In genomic region chr13:65868106-65868505, GRCh38 we compare ENCODE assay signal across 32 cellular contexts.
"Had no signal": no experiment of that assay in that cellular context is flagged by ENCODE, and none has a peak within 500 bp of the region (broad histone marks: within the 10 kb centered on the region; RNA-seq: fewer than 3 reads in every experiment).

No MANE protein-coding gene starts in this region.

- H3K9me3 ChIP-seq: adrenal gland, body of pancreas, esophagus muscularis mucosa, gastrocnemius medialis had no signal

- H3K27ac ChIP-seq: adrenal gland, body of pancreas, esophagus muscularis mucosa, foreskin keratinocyte, gastrocnemius medialis had no signal

- H3K4me1 Mint-ChIP-seq: activated CD4-positive, alpha-beta T cell treated with anti-CD3 and anti-CD28 coated beads for 36 hours; activated CD4-positive, alpha-beta T cell treated with anti-CD3 and anti-CD28 coated beads, Interleukin-2, amount 10 ng/mL, durations not matched to agents 24 days and 14 days; activated CD8-positive, alpha-beta memory T cell treated with anti-CD3 and anti-CD28 coated beads, Interleukin-2, amount 10 ng/mL, durations not matched to agents 7 days and 5 days; activated naive CD4-positive, alpha-beta T cell treated with anti-CD3 and anti-CD28 coated beads, Interleukin-2, amount 50 U/mL, for 24 hours; activated naive CD8-positive, alpha-beta T cell treated with anti-CD3 and anti-CD28 coated beads for 36 hours; activated naive CD8-positive, alpha-beta T cell treated with anti-CD3 and anti-CD28 coated beads, Interleukin-2, amount 50 U/mL, for 24 hours had no signal

- H3K36me3 Mint-ChIP-seq: activated CD4-positive, alpha-beta memory T cell treated with anti-CD3 and anti-CD28 coated beads for 36 hours; activated CD8-positive, alpha-beta memory T cell treated with anti-CD3 and anti-CD28 coated beads, Interleukin-2, amount 10 ng/mL, durations not matched to agents 7 days and 5 days; activated naive CD4-positive, alpha-beta T cell treated with anti-CD3 and anti-CD28 coated beads, Interleukin-2, amount 50 U/mL, for 24 hours; activated naive CD8-positive, alpha-beta T cell treated with anti-CD3 and anti-CD28 coated beads for 36 hours had no signal

- H3K36me3 ChIP-seq: adrenal gland, esophagus muscularis mucosa, gastrocnemius medialis had no signal

- ATAC-seq: activated CD4-positive, alpha-beta T cell treated with anti-CD3 and anti-CD28 coated beads for 36 hours; activated CD8-positive, alpha-beta memory T cell treated with anti-CD3 and anti-CD28 coated beads, Interleukin-2, amount 10 ng/mL, durations not matched to agents 7 days and 5 days; activated CD8-positive, alpha-beta T cell treated with anti-CD3 and anti-CD28 coated beads, Interleukin-2, amount 10 ng/mL, durations not matched to agents 7 days and 5 days; activated naive CD8-positive, alpha-beta T cell treated with anti-CD3 and anti-CD28 coated beads, Interleukin-2, amount 50 U/mL, for 24 hours; body of pancreas; effector memory CD8-positive, alpha-beta T cell; foreskin keratinocyte; gastrocnemius medialis had no signal

- DNase-seq: activated CD4-positive, alpha-beta memory T cell treated with anti-CD3 and anti-CD28 coated beads for 36 hours; activated CD4-positive, alpha-beta T cell treated with anti-CD3 and anti-CD28 coated beads for 36 hours; activated CD4-positive, alpha-beta T cell treated with anti-CD3 and anti-CD28 coated beads, Interleukin-2, amount 10 ng/mL, durations not matched to agents 24 days and 14 days; activated CD4-positive, CD25-positive, alpha-beta regulatory T cell; activated CD4-positive, CD25-positive, alpha-beta regulatory T cell treated with anti-CD3 and anti-CD28 coated beads, Interleukin-2, amount 50 U/mL, for 72 hours; activated CD8-positive, alpha-beta memory T cell treated with anti-CD3 and anti-CD28 coated beads, Interleukin-2, amount 10 ng/mL, durations not matched to agents 7 days and 5 days; activated CD8-positive, alpha-beta memory T cell treated with anti-CD3 and anti-CD28 coated beads, Interleukin-2, amount 50 U/mL, for 4 hours; activated CD8-positive, alpha-beta T cell treated with anti-CD3 and anti-CD28 coated beads, Interleukin-2, amount 10 ng/mL, durations not matched to agents 7 days and 5 days; activated effector memory CD4-positive, alpha-beta T cell treated with anti-CD3 and anti-CD28 coated beads, Interleukin-2, amount 50 U/mL, for 16 hours; activated naive CD4-positive, alpha-beta T cell treated with anti-CD3 and anti-CD28 coated beads for 36 hours; activated naive CD8-positive, alpha-beta T cell treated with anti-CD3 and anti-CD28 coated beads for 36 hours; activated naive CD8-positive, alpha-beta T cell treated with anti-CD3 and anti-CD28 coated beads, Interleukin-2, amount 50 U/mL, for 24 hours; activated T-cell treated with anti-CD3 and anti-CD28 coated beads, Interleukin-2, amount 50 U/mL, for 1 hour; activated T-cell treated with anti-CD3 and anti-CD28 coated beads, Interleukin-2, amount 50 U/mL, for 48 hours; adrenal gland; amygdala; aorta; body of pancreas; caudate nucleus; cortex of kidney; dermis blood vessel endothelial cell; effector CD4-positive, alpha-beta T cell; effector memory CD8-positive, alpha-beta T cell; erythroblast; foreskin keratinocyte; gastrocnemius medialis; T-helper 2 cell had no signal

- H3K9me3 Mint-ChIP-seq: activated CD4-positive, alpha-beta T cell treated with anti-CD3 and anti-CD28 coated beads, Interleukin-2, amount 10 ng/mL, durations not matched to agents 24 days and 14 days had no signal

- FAIRE-seq: colon had no signal

- H3K4me1 ChIP-seq: adrenal gland, body of pancreas, esophagus muscularis mucosa, foreskin keratinocyte, gastrocnemius medialis had no signal

- H3K27ac Mint-ChIP-seq: activated CD4-positive, alpha-beta memory T cell treated with anti-CD3 and anti-CD28 coated beads for 36 hours; activated CD4-positive, alpha-beta T cell treated with anti-CD3 and anti-CD28 coated beads for 36 hours; activated CD4-positive, alpha-beta T cell treated with anti-CD3 and anti-CD28 coated beads, Interleukin-2, amount 10 ng/mL, durations not matched to agents 24 days and 14 days; activated CD8-positive, alpha-beta memory T cell treated with anti-CD3 and anti-CD28 coated beads, Interleukin-2, amount 10 ng/mL, durations not matched to agents 7 days and 5 days; activated CD8-positive, alpha-beta T cell treated with anti-CD3 and anti-CD28 coated beads, Interleukin-2, amount 10 ng/mL, durations not matched to agents 7 days and 5 days; activated naive CD4-positive, alpha-beta T cell treated with anti-CD3 and anti-CD28 coated beads for 36 hours; activated naive CD4-positive, alpha-beta T cell treated with anti-CD3 and anti-CD28 coated beads, Interleukin-2, amount 50 U/mL, for 24 hours; activated naive CD8-positive, alpha-beta T cell treated with anti-CD3 and anti-CD28 coated beads for 36 hours; activated naive CD8-positive, alpha-beta T cell treated with anti-CD3 and anti-CD28 coated beads, Interleukin-2, amount 50 U/mL, for 24 hours; activated T-helper 1 cell treated with anti-CD3 and anti-CD28 coated beads, Interleukin-12 subunit alpha, Interleukin-12 subunit beta, Interleukin-2, Interleukin-4 antibody, amounts not matched to agents 30 ng/mL and 10 ng/mL and 1 ng/mL, durations not matched to agents 14 hours and 24 hours and 36 hours; activated T-helper 2 cell treated with anti-CD3 and anti-CD28 coated beads, Interferon-gamma antibody, Interleukin-2, Interleukin-4, amounts not matched to agents 10 μg/mL and 5 μg/mL and 100 μg/mL, durations not matched to agents 14 hours and 24 hours and 36 hours; effector memory CD8-positive, alpha-beta T cell had no signal

- H3K27me3 ChIP-seq: adrenal gland, body of pancreas, esophagus muscularis mucosa, foreskin keratinocyte, gastrocnemius medialis had no signal

- H3K4me3 ChIP-seq: adrenal gland, body of pancreas, esophagus muscularis mucosa, gastrocnemius medialis had no signal

- H3K4me3 Mint-ChIP-seq: activated CD4-positive, alpha-beta memory T cell treated with anti-CD3 and anti-CD28 coated beads for 36 hours; activated CD4-positive, alpha-beta T cell treated with anti-CD3 and anti-CD28 coated beads for 36 hours; activated CD4-positive, alpha-beta T cell treated with anti-CD3 and anti-CD28 coated beads, Interleukin-2, amount 10 ng/mL, durations not matched to agents 24 days and 14 days; activated CD8-positive, alpha-beta memory T cell treated with anti-CD3 and anti-CD28 coated beads, Interleukin-2, amount 10 ng/mL, durations not matched to agents 7 days and 5 days; activated CD8-positive, alpha-beta T cell treated with anti-CD3 and anti-CD28 coated beads, Interleukin-2, amount 10 ng/mL, durations not matched to agents 7 days and 5 days; activated naive CD4-positive, alpha-beta T cell treated with anti-CD3 and anti-CD28 coated beads for 36 hours; activated naive CD4-positive, alpha-beta T cell treated with anti-CD3 and anti-CD28 coated beads, Interleukin-2, amount 50 U/mL, for 24 hours; activated naive CD8-positive, alpha-beta T cell treated with anti-CD3 and anti-CD28 coated beads for 36 hours; activated naive CD8-positive, alpha-beta T cell treated with anti-CD3 and anti-CD28 coated beads, Interleukin-2, amount 50 U/mL, for 24 hours; activated T-helper 1 cell treated with anti-CD3 and anti-CD28 coated beads, Interleukin-12 subunit alpha, Interleukin-12 subunit beta, Interleukin-2, Interleukin-4 antibody, amounts not matched to agents 30 ng/mL and 10 ng/mL and 1 ng/mL, durations not matched to agents 14 hours and 24 hours and 36 hours; effector memory CD8-positive, alpha-beta T cell had no signal

- H3K27me3 Mint-ChIP-seq: activated CD4-positive, alpha-beta memory T cell treated with anti-CD3 and anti-CD28 coated beads for 36 hours; activated CD4-positive, alpha-beta T cell treated with anti-CD3 and anti-CD28 coated beads for 36 hours; activated CD4-positive, alpha-beta T cell treated with anti-CD3 and anti-CD28 coated beads, Interleukin-2, amount 10 ng/mL, durations not matched to agents 24 days and 14 days; activated CD8-positive, alpha-beta memory T cell treated with anti-CD3 and anti-CD28 coated beads, Interleukin-2, amount 10 ng/mL, durations not matched to agents 7 days and 5 days; activated naive CD4-positive, alpha-beta T cell treated with anti-CD3 and anti-CD28 coated beads, Interleukin-2, amount 50 U/mL, for 24 hours; activated naive CD8-positive, alpha-beta T cell treated with anti-CD3 and anti-CD28 coated beads for 36 hours; activated naive CD8-positive, alpha-beta T cell treated with anti-CD3 and anti-CD28 coated beads, Interleukin-2, amount 50 U/mL, for 24 hours; effector memory CD8-positive, alpha-beta T cell had no signal
